Comparison of ENCODE assay signal across 1 cellular context in genomic region chr4:54527532-54527931, GRCh38.
TF ChIP-seq lines count a peak whose summit lies in the region.

No MANE protein-coding gene starts in this region.

TF ChIP-seq in GM23338, 12 proteins besides CTCF, POLR2A, EP300 and RAD21 (continued from another document):
- TF ChIP-seq ZNF462 (CRISPR knock-in tag; IDR thresholded peaks at IDR 0.05): no peak
- TF ChIP-seq EZH2 (IDR thresholded peaks at IDR 0.05; ENCODE audit: low read depth, unreplicated experiment): no peak
- no peak for TF ChIP-seq REST (IDR thresholded peaks at IDR 0.05; ENCODE audit: unreplicated experiment)
- TF ChIP-seq NANOG (IDR thresholded peaks at IDR 0.05; ENCODE audit: borderline replicate concordance): no peak
- TF ChIP-seq JUNB (IDR thresholded peaks at IDR 0.05; ENCODE audit: unreplicated experiment): no peak
- TF ChIP-seq POLR2AphosphoS5 (IDR thresholded peaks at IDR 0.05; ENCODE audit: low read depth): no peak
- TF ChIP-seq CREB1 (CRISPR knock-in tag; IDR thresholded peaks at IDR 0.05; ENCODE audit: low read depth): no peak
- no peak for TF ChIP-seq ETS1 (IDR thresholded peaks at IDR 0.05)
- TF ChIP-seq ZNF331 (CRISPR knock-in tag; IDR thresholded peaks at IDR 0.05; ENCODE audit: low read depth): no peak
